ENCODE assay signal across 8 cellular contexts in genomic region chr17:36486204-36487194, GRCh38. TPM values are rescaled to one million over a fixed set of nuclear protein-coding genes. Genes with fewer than 3 reads are reported as not detected.
DNase-seq lines count a peak whose midpoint lies in the region; ATAC-seq and TF ChIP-seq lines count a peak whose summit lies in the region.

TSS of gene ZNHIT3 (plus strand) at chr17:36486681. CDS start at chr17:36486700, 19 bp downstream.

- WGBS in esophagus muscularis mucosa, result 0% methylated on average over 9 of the region's 73 CpGs

- TF ChIP-seq CTCF in KMS-11 (conservative IDR thresholded peaks at IDR 0.05; ENCODE audit: low read depth, low read length) (no peak), Panc1 (IDR thresholded peaks at IDR 0.05) (no peak), esophagus muscularis mucosa (IDR thresholded peaks at IDR 0.05) (peak in 1 of 3 experiments; percentile 24)

- no peaks in the 10 kb centered on the region for H3K36me3 ChIP-seq in KMS-11 (ENCODE audit: insufficient read depth)
- H3K36me3 ChIP-seq in Panc1 (ENCODE audit: control insufficient read depth, insufficient read depth, low read length), result peaks cover 7% of the 10 kb centered on the region; the same call in 1 of the 2 replicates
- peaks cover 0 to 5% (median 3%) of the 10 kb centered on the region in 4 donors for H3K36me3 ChIP-seq in esophagus muscularis mucosa
- H3K36me3 ChIP-seq in muscle layer of duodenum (ENCODE audit: control insufficient read depth in 1 of 2, insufficient read depth in 2 of 2, low read length in 2 of 2), result no peaks in the 10 kb centered on the region

- H3K9me3 Mint-ChIP-seq in activated T-cell treated with anti-CD3 and anti-CD28 coated beads, Interleukin-2, amount 50 U/mL, for 4 hours, result no peaks in the 10 kb centered on the region

- POLR2A ChIA-PET in Panc1 (lab: Charles Lee), result no interaction called here

- H3K4me3 ChIP-seq in KMS-11 (IDR thresholded peaks at IDR 0.05; ENCODE audit: insufficient read depth, low read depth, low read length), result peak within 1 kb of the TSS; percentile 38
- peak within 1 kb of the TSS; percentile 81 to 89 for H3K4me3 ChIP-seq in Panc1 (ENCODE audit: low read depth in 2 of 2, low read length in 2 of 2)
- H3K4me3 ChIP-seq in esophagus muscularis mucosa, result peak within 1 kb of the TSS; percentile 81 to 99 (median 96)
- H3K4me3 ChIP-seq in muscle layer of duodenum (ENCODE audit: low read depth in 1 of 2, low read length in 2 of 2), result peak within 1 kb of the TSS; percentile 90 to 98

- peak within 1 kb of the TSS; percentile 99 for H3K4me3 Mint-ChIP-seq in activated T-cell treated with anti-CD3 and anti-CD28 coated beads, Interleukin-2, amount 50 U/mL, for 4 hours

- H3K4me2 ChIP-seq in KMS-11, result peak within 1 kb of the TSS; percentile 96

- peaks cover 12% of the 10 kb centered on the region for H3K36me3 Mint-ChIP-seq in activated T-cell treated with anti-CD3 and anti-CD28 coated beads, Interleukin-2, amount 50 U/mL, for 4 hours (ENCODE audit: insufficient read depth)

- H3K27me3 Mint-ChIP-seq in activated T-cell treated with anti-CD3 and anti-CD28 coated beads, Interleukin-2, amount 50 U/mL, for 4 hours (ENCODE audit: low read depth), result peaks cover 14% of the 10 kb centered on the region

- H3K27me3 ChIP-seq in KMS-11 (ENCODE audit: insufficient read depth, low read depth) (no peaks in the 10 kb centered on the region), Panc1 (ENCODE audit: control insufficient read depth, insufficient read depth, low read length) (no peaks in the 10 kb centered on the region), esophagus muscularis mucosa (peaks cover 0 to 7% (median 0%) of the 10 kb centered on the region in 4 donors), muscle layer of duodenum (ENCODE audit: low read depth, low read length) (no peaks in the 10 kb centered on the region)

- peaks cover 42% of the 10 kb centered on the region for H3K79me2 ChIP-seq in KMS-11 (ENCODE audit: insufficient read depth, low read depth)

- H3K9me3 ChIP-seq in Panc1 (ENCODE audit: control insufficient read depth, insufficient read depth, low read depth, low read length) (no peaks in the 10 kb centered on the region), esophagus muscularis mucosa (no peaks in the 10 kb centered on the region), muscle layer of duodenum (ENCODE audit: control insufficient read depth in 1 of 2, low read length in 2 of 2) (no peaks in the 10 kb centered on the region)

- H4K20me1 ChIP-seq in KMS-11 (ENCODE audit: insufficient read depth), result no peaks in the 10 kb centered on the region

- intact Hi-C loops in Panc1 (cut with micrococcal nuclease; ENCODE audit: unreplicated experiment) (no loop called here), esophagus muscularis mucosa (cut with DNase I) (loop anchor here (10.0 kb wide), 1 partner anchor 302 kb away; no protein-coding TSS in a partner anchor)

- in situ Hi-C loops in Panc1 (cut with HindIII; ENCODE audit: low pct_unique_long_range_greater_than_20kb, low sequenced_read_pairs), result no loop called here

- TF ChIP-seq POLR2A in esophagus muscularis mucosa (IDR thresholded peaks at IDR 0.05; ENCODE audit: low read depth), result no peak

- CTCF ChIA-PET in Panc1 (lab: Charles Lee), result no interaction called here

- H2AFZ ChIP-seq in KMS-11 (ENCODE audit: low read depth), result peak within 1 kb of the TSS; percentile 88

- peak within 1 kb of the TSS; percentile 51; the same call in 1 of the 2 replicates for H3K9ac ChIP-seq in KMS-11

- BruUV-seq in Panc1 (replicated peaks; lab: Mats Ljungman, UMichigan), result no TSS peak

- H3K4me1 ChIP-seq in KMS-11 (ENCODE audit: low read depth, poor library complexity, severe bottlenecking) (peaks cover 9% of the 10 kb centered on the region), Panc1 (ENCODE audit: control insufficient read depth, insufficient read depth, low read length) (no peaks in the 10 kb centered on the region; the same call in 1 of the 2 replicates), esophagus muscularis mucosa (peaks cover 22 to 51% (median 41%) of the 10 kb centered on the region in 4 donors), muscle layer of duodenum (ENCODE audit: control insufficient read depth in 1 of 2, insufficient read depth in 2 of 2, low read length in 2 of 2) (peaks cover 5 to 33% of the 10 kb centered on the region in 2 donors)

- H3K27ac ChIP-seq in KMS-11 (peak within 1 kb of the TSS; percentile 5; the same call in 1 of the 2 replicates), Panc1 (ENCODE audit: low read length) (peak within 1 kb of the TSS; percentile 81), esophagus muscularis mucosa (replicated peaks in 1 of 4) (peak within 1 kb of the TSS; percentile 83 to 90 (median 86)), muscle layer of duodenum (ENCODE audit: low read length) (peak within 1 kb of the TSS; percentile 62)

- peak; percentile 82 for DNase-seq in DMS53 treated with DMSO at 0.1 percent for 48 hours (lab: John Stamatoyannopoulos, UW; ENCODE audit: unreplicated experiment)
- peak; percentile 39 for DNase-seq in Panc1 (ENCODE audit: low read depth, low spot score)
- DNase-seq in activated T-cell treated with anti-CD3 and anti-CD28 coated beads, Interleukin-2, amount 50 U/mL, for 4 hours, result peak; percentile 83
- peak; percentile 97 for DNase-seq in esophagus muscularis mucosa (ENCODE audit: extremely low spot score)
- peak; percentile 81 for DNase-seq in stimulated activated CD8-positive, alpha-beta memory T cell treated with anti-CD3 and anti-CD28 coated beads, Interleukin-7, amount 100 ng/mL, for 24 hours (ENCODE audit: low read depth)

- H3K4me1 Mint-ChIP-seq in activated T-cell treated with anti-CD3 and anti-CD28 coated beads, Interleukin-2, amount 50 U/mL, for 4 hours (ENCODE audit: low read depth), result peaks cover 47% of the 10 kb centered on the region

- ATAC-seq in GM21786 (IDR thresholded peaks at IDR 0.05; ENCODE audit: unreplicated experiment) (peak; percentile 84), Panc1 (peak; percentile 92)
- peak; percentile 95 to 96 for ATAC-seq in activated T-cell treated with anti-CD3 and anti-CD28 coated beads, Interleukin-2, amount 50 U/mL, for 4 hours

- TF ChIP-seq EP300 in esophagus muscularis mucosa (IDR thresholded peaks at IDR 0.05), result no peak

RNA-seq across cellular contexts. Expression of gene ZNHIT3, which starts in this region (rescaled TPM):
- total RNA-seq in Panc1 (2021; ENCODE audit: unreplicated experiment), result 16.8 TPM
- 16.9 TPM for polyA plus RNA-seq in Panc1 (2012; ENCODE audit: insufficient read length)
- total RNA-seq in activated T-cell treated with anti-CD3 and anti-CD28 coated beads, Interleukin-2, amount 50 U/mL, for 4 hours, result 10 to 100 TPM; 46.7 to 59.0 (median 50.8) TPM
- 10 to 100 TPM; 18.4 to 35.1 (median 25.8) TPM for total RNA-seq in esophagus muscularis mucosa

Comparison
In these comparisons a context has a peak if more than half of its experiments do, and no peak if none do; other contexts are left out.
1. Peak in every context shown above with its lines: DNase-seq, ATAC-seq, H3K4me3 ChIP-seq and H3K27ac ChIP-seq.
2. DNase-seq: peak in every context shown above with its lines; median percentile 97 in esophagus muscularis mucosa; 83 in activated T-cell treated with anti-CD3 and anti-CD28 coated beads, Interleukin-2, amount 50 U/mL, for 4 hours; 82 in DMS53 treated with DMSO at 0.1 percent for 48 hours; 81 in stimulated activated CD8-positive, alpha-beta memory T cell treated with anti-CD3 and anti-CD28 coated beads, Interleukin-7, amount 100 ng/mL, for 24 hours; 39 in Panc1.
3. H3K27ac ChIP-seq: peak in every context shown above with its lines; median percentile 86 in esophagus muscularis mucosa; 81 in Panc1; 62 in muscle layer of duodenum; 5 in KMS-11.
4. H3K4me3 ChIP-seq: peak in every context shown above with its lines; median percentile 96 in esophagus muscularis mucosa; 94 in muscle layer of duodenum; 85 in Panc1; 38 in KMS-11.